Comparison of ENCODE assay signal across 11 cellular contexts in genomic region chr17:39399792-39400191, GRCh38. TPM values are rescaled to one million over a fixed set of nuclear protein-coding genes. Genes with fewer than 3 reads are reported as not detected.
A peak's percentile ranks its signal among the peaks of the same experiment; 100 is the strongest.
DNase-seq lines count a peak whose midpoint lies in the region; ATAC-seq and TF ChIP-seq lines count a peak whose summit lies in the region.
"Had no signal": no experiment of that assay in that cellular context is flagged by ENCODE, and none has a peak within 500 bp of the region (broad histone marks: within the 10 kb centered on the region; RNA-seq: fewer than 3 reads in every experiment).

No MANE protein-coding gene starts in this region.

- H3K79me2 ChIP-seq in smooth muscle cell (ENCODE audit: low read depth): peaks cover 40% of the 10 kb centered on the region

- H3K27ac ChIP-seq in smooth muscle cell (ENCODE audit: low read depth): no peak overlapping the region

- peaks cover 23% of the 10 kb centered on the region for H3K4me1 Mint-ChIP-seq in T-helper 1 cell treated with Interleukin-12 subunit alpha and Interleukin-12 subunit beta and Interleukin-4 antibody, amounts not matched to agents 30 μg/mL and 1 μg/mL, for 36 hours (ENCODE audit: low read depth)
- peaks cover 45% of the 10 kb centered on the region for H3K4me1 Mint-ChIP-seq in activated CD8-positive, alpha-beta T cell treated with anti-CD3 and anti-CD28 coated beads for 36 hours (ENCODE audit: low read depth)
- peaks cover 3% of the 10 kb centered on the region for H3K4me1 Mint-ChIP-seq in glutamatergic neuron (ENCODE audit: low read depth, unreplicated experiment)

- H3K4me2 ChIP-seq in smooth muscle cell: peak overlapping the region; percentile 93

- peaks cover 2% of the 10 kb centered on the region for H3K36me3 Mint-ChIP-seq in T-helper 1 cell treated with Interleukin-12 subunit alpha and Interleukin-12 subunit beta and Interleukin-4 antibody, amounts not matched to agents 30 μg/mL and 1 μg/mL, for 36 hours (ENCODE audit: low read depth)
- H3K36me3 Mint-ChIP-seq in activated CD8-positive, alpha-beta T cell treated with anti-CD3 and anti-CD28 coated beads for 36 hours (ENCODE audit: low read depth): peaks cover 6% of the 10 kb centered on the region
- H3K36me3 Mint-ChIP-seq in glutamatergic neuron (ENCODE audit: unreplicated experiment): no peaks in the 10 kb centered on the region

- H3K9me3 Mint-ChIP-seq in T-helper 1 cell treated with Interleukin-12 subunit alpha and Interleukin-12 subunit beta and Interleukin-4 antibody, amounts not matched to agents 30 μg/mL and 1 μg/mL, for 36 hours: no peaks in the 10 kb centered on the region
- no peaks in the 10 kb centered on the region for H3K9me3 Mint-ChIP-seq in activated CD8-positive, alpha-beta T cell treated with anti-CD3 and anti-CD28 coated beads for 36 hours
- peaks cover 9% of the 10 kb centered on the region for H3K9me3 Mint-ChIP-seq in glutamatergic neuron (ENCODE audit: unreplicated experiment)

- H3K4me3 ChIP-seq in smooth muscle cell: peak overlapping the region; percentile 96

- no peaks in the 10 kb centered on the region for H3K27me3 ChIP-seq in smooth muscle cell (ENCODE audit: low read depth)

- peaks cover 6% of the 10 kb centered on the region for H3K4me1 ChIP-seq in smooth muscle cell (ENCODE audit: low read depth)

- H3K4me3 Mint-ChIP-seq in T-helper 1 cell treated with Interleukin-12 subunit alpha and Interleukin-12 subunit beta and Interleukin-4 antibody, amounts not matched to agents 30 μg/mL and 1 μg/mL, for 36 hours: peak overlapping the region; percentile 98
- H3K4me3 Mint-ChIP-seq in activated CD8-positive, alpha-beta T cell treated with anti-CD3 and anti-CD28 coated beads for 36 hours: peak overlapping the region; percentile 99
- H3K4me3 Mint-ChIP-seq in glutamatergic neuron (ENCODE audit: unreplicated experiment): peak overlapping the region; percentile 98

- H3K27me3 Mint-ChIP-seq in T-helper 1 cell treated with Interleukin-12 subunit alpha and Interleukin-12 subunit beta and Interleukin-4 antibody, amounts not matched to agents 30 μg/mL and 1 μg/mL, for 36 hours (ENCODE audit: low read depth): no peaks in the 10 kb centered on the region
- no peaks in the 10 kb centered on the region for H3K27me3 Mint-ChIP-seq in activated CD8-positive, alpha-beta T cell treated with anti-CD3 and anti-CD28 coated beads for 36 hours
- peaks cover 4% of the 10 kb centered on the region for H3K27me3 Mint-ChIP-seq in glutamatergic neuron (ENCODE audit: unreplicated experiment)

- no peak overlapping the region for H3K27ac Mint-ChIP-seq in T-helper 1 cell treated with Interleukin-12 subunit alpha and Interleukin-12 subunit beta and Interleukin-4 antibody, amounts not matched to agents 30 μg/mL and 1 μg/mL, for 36 hours
- H3K27ac Mint-ChIP-seq in activated CD8-positive, alpha-beta T cell treated with anti-CD3 and anti-CD28 coated beads for 36 hours: no peak overlapping the region
- no peak overlapping the region for H3K27ac Mint-ChIP-seq in glutamatergic neuron (ENCODE audit: unreplicated experiment)

- TF ChIP-seq CTCF in activated CD8-positive, alpha-beta T cell treated with anti-CD3 and anti-CD28 coated beads for 36 hours (IDR thresholded peaks at IDR 0.05): no peak
- no peak for TF ChIP-seq CTCF in glutamatergic neuron (IDR thresholded peaks at IDR 0.05; ENCODE audit: partially characterized antibody, unreplicated experiment)
- no peak for TF ChIP-seq CTCF in smooth muscle cell (IDR thresholded peaks at IDR 0.05; ENCODE audit: borderline replicate concordance, insufficient read depth, poor library complexity, severe bottlenecking)
- no peak for TF ChIP-seq CTCF in omental fat pad (IDR thresholded peaks at IDR 0.05)

- no peaks in the 10 kb centered on the region for H3K36me3 ChIP-seq in smooth muscle cell (ENCODE audit: low read depth)

- no peaks in the 10 kb centered on the region for H3K9me3 ChIP-seq in smooth muscle cell (replicated peaks; ENCODE audit: low read depth)

- H3K9ac ChIP-seq in smooth muscle cell (ENCODE audit: low read depth): no peak overlapping the region

- DNase-seq in T-helper 1 cell (no peak), glutamatergic neuron (no peak), smooth muscle cell (lab: John Stamatoyannopoulos, UW; ENCODE audit: unreplicated experiment) (no peak), omental fat pad (ENCODE audit: low spot score) (no peak), NCI-H345 (lab: John Stamatoyannopoulos, UW) (no peak), HEK293T (ENCODE audit: extremely low spot score) (no peak)
- no peak for DNase-seq in activated CD8-positive, alpha-beta T cell treated with anti-CD3 and anti-CD28 coated beads for 36 hours
- DNase-seq: 8988T; caudate nucleus; stimulated activated CD4-positive, alpha-beta T cell treated with anti-CD3 and anti-CD28 coated beads, Interleukin-2, amount 100 ng/mL, for 24 hours had no signal

- CTCF ChIA-PET in activated CD8-positive, alpha-beta T cell treated with anti-CD3 and anti-CD28 coated beads for 36 hours (lab: Charles Lee): interaction anchor here (1.0 to 1.5 kb wide), 2 partner anchors 8 to 155 kb away, joined by 3 to 4 read pairs; no protein-coding TSS in a partner anchor
- CTCF ChIA-PET in HEK293T (lab: Yijun Ruan, JAX): interaction anchor here (1.4 kb wide), 1 partner anchor 193 kb away, joined by 3 read pairs; no protein-coding TSS in a partner anchor

- intact Hi-C loops in activated CD8-positive, alpha-beta T cell treated with anti-CD3 and anti-CD28 coated beads for 36 hours (cut with micrococcal nuclease): loop anchor here (10.0 kb wide), 1 partner anchor 195 kb away; the partner anchor contains the start of gene RPL19

- no peak for ATAC-seq in activated CD8-positive, alpha-beta T cell treated with anti-CD3 and anti-CD28 coated beads for 36 hours
- no peak for ATAC-seq in omental fat pad (ENCODE audit: low FRiP score)

- POLR2A ChIA-PET in activated CD8-positive, alpha-beta T cell treated with anti-CD3 and anti-CD28 coated beads for 36 hours (lab: Charles Lee): interaction anchor here (0.7 to 2.1 kb wide), 4 partner anchors 16 to 211 kb away, joined by 4 to 8 read pairs (median 5); partner anchors contain the start of genes CDK12 and MED1
- POLR2A ChIA-PET in HEK293T (lab: Yijun Ruan, JAX): interaction anchor here (1.3 to 2.1 kb wide), 2 partner anchors 10 to 200 kb away, joined by 4 to 11 read pairs; partner anchors contain the start of gene RPL19

- H3F3A ChIP-seq in smooth muscle cell (ENCODE audit: low read depth): peaks cover 1% of the 10 kb centered on the region

- H4K20me1 ChIP-seq in smooth muscle cell (ENCODE audit: low read depth): peaks cover 63% of the 10 kb centered on the region

- H2AFZ ChIP-seq in smooth muscle cell (ENCODE audit: low read depth): no peak overlapping the region

- WGBS in smooth muscle cell (ENCODE audit: low lambda C conversion rate): 77% methylated on average over 4 of the region's 4 CpGs

TF ChIP-seq in HEK293T, 16 proteins besides CTCF, POLR2A, EP300 and RAD21:
- TF ChIP-seq ARNT (IDR thresholded peaks at IDR 0.05): no peak
- TF ChIP-seq HDGF (IDR thresholded peaks at IDR 0.05; ENCODE audit: borderline replicate concordance): no peak
- no peak for TF ChIP-seq L3MBTL2 (conservative IDR thresholded peaks at IDR 0.05)
- TF ChIP-seq TARDBP (IDR thresholded peaks at IDR 0.05): no peak
- no peak for TF ChIP-seq FOXK2 (IDR thresholded peaks at IDR 0.05)
- no peak for TF ChIP-seq LEF1 (IDR thresholded peaks at IDR 0.05; ENCODE audit: borderline replicate concordance)
- TF ChIP-seq ZNF384 (IDR thresholded peaks at IDR 0.05): no peak
- no peak for TF ChIP-seq SP1 (IDR thresholded peaks at IDR 0.05)
- TF ChIP-seq BHLHE40 (IDR thresholded peaks at IDR 0.05; ENCODE audit: borderline replicate concordance): no peak
- no peak for TF ChIP-seq PKNOX1 (IDR thresholded peaks at IDR 0.05)
- no peak for TF ChIP-seq FOXA1 (IDR thresholded peaks at IDR 0.05)
- no peak for TF ChIP-seq CTBP1 (IDR thresholded peaks at IDR 0.05; ENCODE audit: borderline replicate concordance)

RNA-seq across cellular contexts. Expression of gene FBXL20, which starts 1.6 kb away (rescaled TPM):
- total RNA-seq in activated CD8-positive, alpha-beta T cell treated with anti-CD3 and anti-CD28 coated beads for 36 hours: 10 to 100 TPM; 17.7 to 19.1 TPM
- total RNA-seq in glutamatergic neuron (ENCODE audit: unreplicated experiment) (31.0 TPM), smooth muscle cell (13.6 and 19.9 TPM in 2 replicates), omental fat pad (10 to 100 TPM; 10.4 to 29.6 (median 17.2) TPM)
- polyA plus RNA-seq in smooth muscle cell: 8.0 and 10.9 TPM in 2 replicates

RNA-seq across cellular contexts. Expression of gene MED1, which starts 51.3 kb away (rescaled TPM):
- total RNA-seq in activated CD8-positive, alpha-beta T cell treated with anti-CD3 and anti-CD28 coated beads for 36 hours: 10 to 100 TPM; 60.7 to 64.7 TPM
- total RNA-seq in glutamatergic neuron (ENCODE audit: unreplicated experiment) (46.0 TPM), smooth muscle cell (20.7 and 25.3 TPM in 2 replicates), omental fat pad (10 to 100 TPM; 21.4 to 34.0 (median 29.0) TPM)
- polyA plus RNA-seq in smooth muscle cell: 9.5 and 11.2 TPM in 2 replicates
